ENCODE assay signal across 8 cellular contexts in the genomic region with DNA sequence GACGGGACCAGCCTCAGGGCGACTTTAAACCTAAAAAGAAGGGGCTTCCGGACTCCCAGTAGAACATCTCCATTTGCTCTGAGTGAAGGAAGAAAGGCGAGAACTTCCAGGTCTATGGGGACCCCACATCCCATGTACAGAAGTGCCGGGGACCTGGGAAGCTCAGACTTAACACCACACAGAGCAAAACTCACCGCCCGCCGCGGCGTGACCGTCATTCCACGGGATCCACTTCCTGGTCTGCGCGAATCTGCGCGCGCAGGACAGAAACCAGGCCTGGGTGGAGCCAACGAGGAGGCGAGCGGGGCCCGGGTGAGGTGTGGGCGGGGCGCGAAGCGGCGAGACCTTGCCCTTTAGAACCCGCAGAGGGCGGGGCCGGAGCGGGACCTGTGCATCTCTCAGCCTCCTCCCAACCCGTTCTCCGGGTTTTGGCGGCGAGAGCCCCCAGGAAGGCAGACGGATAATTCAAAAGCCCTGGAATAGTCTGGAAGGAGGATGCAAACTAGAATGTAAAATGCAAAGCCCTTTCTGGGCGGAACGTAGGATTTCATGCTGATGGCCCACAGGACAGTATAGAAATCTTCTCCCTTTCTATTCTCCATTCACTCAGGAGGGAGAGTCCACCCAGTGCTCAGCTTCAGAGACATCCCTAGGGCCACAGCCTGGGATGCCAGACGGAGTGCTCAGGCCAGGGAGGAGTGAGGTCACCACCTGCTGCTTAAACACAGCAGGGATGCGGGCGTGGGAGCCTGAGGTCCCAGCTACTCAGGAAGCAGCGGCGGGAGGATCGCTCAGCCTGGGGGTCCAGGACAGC. TPM values are rescaled to one million over a fixed set of nuclear protein-coding genes. Genes with fewer than 3 reads are reported as not detected.
DNase-seq lines count a peak whose midpoint lies in the region; ATAC-seq, FAIRE-seq and TF ChIP-seq lines count a peak whose summit lies in the region.
"Not testable (repeated sequence)": the region's sequence is repeated elsewhere in the genome, so short reads cannot be mapped to it uniquely, and the experiment has no call there.

A gene (minus strand): TSS at position 242 of the 814 bp plus-strand sequence. CDS start 3,347 bp downstream, outside the sequence.

- peak; percentile 91 for FAIRE-seq in kidney (lab: Jason Lieb, UNC)

- H3K4me1 ChIP-seq in kidney (ENCODE audit: control insufficient read depth in 1 of 2, insufficient read depth in 1 of 2, low read depth in 1 of 2, low read length in 2 of 2) = not testable (repeated sequence)

- not testable (repeated sequence) for H3K9me3 ChIP-seq in kidney (ENCODE audit: control insufficient read depth in 1 of 2, low read length in 2 of 2)

- H3K36me3 ChIP-seq in kidney (ENCODE audit: control insufficient read depth in 1 of 2, insufficient read depth in 2 of 2, low read length in 2 of 2) = not testable (repeated sequence)

- intact Hi-C loops in kidney (cut with DNase I) = not testable (repeated sequence)

- DNase-seq in AG09319 (ENCODE audit: extremely low read depth, low read depth) (peak; percentile 16), NCI-H460 (ENCODE audit: extremely low read depth, low read depth) (peak; percentile 21), choroid plexus epithelial cell (ENCODE audit: low read depth) (peak; percentile 70), kidney (peak; percentile 93)
- DNase-seq in activated CD4-positive, alpha-beta T cell treated with anti-CD3 and anti-CD28 coated beads for 4 hours = peak; percentile 65 to 66
- DNase-seq in stimulated activated CD4-positive, alpha-beta T cell treated with anti-CD3 and anti-CD28 coated beads, Interleukin-12 subunit alpha, Interleukin-12 subunit beta, amount 100 ng/mL, for 4 hours = peak; percentile 59

- ATAC-seq in GM19023 (IDR thresholded peaks at IDR 0.05; ENCODE audit: unreplicated experiment) (peak; percentile 92), HG03159 (IDR thresholded peaks at IDR 0.05; ENCODE audit: unreplicated experiment) (peak; percentile 99)

- peak within 1 kb of the TSS; percentile 65 for H3K4me3 ChIP-seq in choroid plexus epithelial cell (ENCODE audit: low read depth, low read length)
- H3K4me3 ChIP-seq in kidney (ENCODE audit: low read length in 2 of 2) = peak within 1 kb of the TSS; percentile 71 to 93

- H3K9ac ChIP-seq in kidney (ENCODE audit: low read length in 2 of 2) = peak within 1 kb of the TSS; percentile 67 to 77

- H3K27ac ChIP-seq in kidney (ENCODE audit: low read depth in 2 of 2, low read length in 2 of 2) = peak within 1 kb of the TSS in 1 of 2 donors; percentile 26

- TF ChIP-seq CTCF in AG09319 (IDR thresholded peaks at IDR 0.05; ENCODE audit: low read depth, low read length); choroid plexus epithelial cell (conservative IDR thresholded peaks at IDR 0.05; ENCODE audit: low read depth, low read length); kidney (IDR thresholded peaks at IDR 0.05; ENCODE audit: borderline replicate concordance, extremely low read depth, insufficient read depth): not testable (repeated sequence)

RNA-seq across cellular contexts. Expression of the gene that starts here (rescaled TPM):
- 31.3 and 32.8 TPM in 2 replicates for total RNA-seq in NCI-H460 (2014; rRNA removed; shearing (Covaris generic))
- 17.5 and 21.6 TPM in 2 replicates for polyA plus RNA-seq in NCI-H460 (2014; cell fraction: nucleus; rRNA removed)
- 21.1 TPM for total RNA-seq in kidney
- 10.2 TPM for polyA plus RNA-seq in kidney (ENCODE audit: insufficient read depth, low read depth, low replicate concordance)

Comparison
In these comparisons a context has a peak if more than half of its experiments do, and no peak if none do; other contexts are left out.
1. DNase-seq: peak in every context shown above with its lines; median percentile 93 in kidney; 70 in choroid plexus epithelial cell; 66 in activated CD4-positive, alpha-beta T cell treated with anti-CD3 and anti-CD28 coated beads for 4 hours; 59 in stimulated activated CD4-positive, alpha-beta T cell treated with anti-CD3 and anti-CD28 coated beads, Interleukin-12 subunit alpha, Interleukin-12 subunit beta, amount 100 ng/mL, for 4 hours; 21 in NCI-H460; 16 in AG09319.